Comparison of ENCODE assay signal across 20 cellular contexts in genomic region chr12:108972226-108972757, GRCh38. TPM values are rescaled to one million over a fixed set of nuclear protein-coding genes. Genes with fewer than 3 reads are reported as not detected.
"Had no signal": no experiment of that assay in that cellular context is flagged by ENCODE, and none has a peak within 500 bp of the region (broad histone marks: within the 10 kb centered on the region; RNA-seq: fewer than 3 reads in every experiment).

No MANE protein-coding gene starts in this region.

- H3K36me3 ChIP-seq: adrenal gland, colonic mucosa, gastroesophageal sphincter, left ventricle myocardium inferior, prostate gland, right lobe of liver, transverse colon had no signal

- H3K4me3 ChIP-seq: adrenal gland, colonic mucosa, gastroesophageal sphincter, left ventricle myocardium inferior, prostate gland, right lobe of liver, transverse colon had no signal

- H3K27me3 ChIP-seq: adrenal gland, colonic mucosa, right lobe of liver, transverse colon had no signal

- ATAC-seq: gastroesophageal sphincter; stimulated activated naive B cell treated with anti-CD40 and anti-IgM and Interleukin-4, amounts not matched to agents 10 μg/mL and 1 μg/mL and 100 μg/mL, for 72 hours had no signal

- DNase-seq: activated CD4-positive, alpha-beta T cell treated with anti-CD3 and anti-CD28 coated beads, Interleukin-2, amount 10 ng/mL, durations not matched to agents 7 days and 5 days; activated CD4-positive, CD25-positive, alpha-beta regulatory T cell; activated naive CD4-positive, alpha-beta T cell treated with anti-CD3 and anti-CD28 coated beads, Interleukin-2, amount 50 U/mL, for 16 hours; adrenal gland; colonic mucosa; effector memory CD4-positive, alpha-beta T cell; islet precursor cell; left ventricle myocardium inferior; mesenchymal stem cell; right lobe of liver; stimulated activated CD4-positive, alpha-beta T cell treated with anti-CD3 and anti-CD28 coated beads, Interleukin-1b, Interleukin-23, amount 100 ng/mL, for 48 hours; stimulated activated naive B cell treated with anti-CD40 and anti-IgM and Interleukin-4, amounts not matched to agents 10 μg/mL and 1 μg/mL and 100 μg/mL, for 72 hours; transverse colon had no signal

- H3K4me1 ChIP-seq: adrenal gland, colonic mucosa, gastroesophageal sphincter, prostate gland, right lobe of liver, transverse colon had no signal

- H3K27ac ChIP-seq: adrenal gland, colonic mucosa, gastroesophageal sphincter, left ventricle myocardium inferior, prostate gland, right lobe of liver, transverse colon had no signal

- H3K9me3 ChIP-seq: adrenal gland, colonic mucosa, gastroesophageal sphincter, left ventricle myocardium inferior, prostate gland, right lobe of liver, transverse colon had no signal

RNA-seq across cellular contexts. Expression of gene SVOP, which starts 48.6 kb away (rescaled TPM):
- total RNA-seq: activated CD4-positive, alpha-beta T cell treated with anti-CD3 and anti-CD28 coated beads, Interleukin-2, amount 10 ng/mL, durations not matched to agents 7 days and 5 days; activated CD8-positive, alpha-beta memory T cell treated with anti-CD3 and anti-CD28 coated beads for 36 hours; epithelial cell of proximal tubule; natural killer cell treated with Interleukin-12 subunit alpha and Interleukin-12 subunit beta and Interleukin-15 and Interleukin-18, amount 100 ng/mL, for 72 hours; omental fat pad; right lobe of liver; subcutaneous adipose tissue had no signal
